Comparison of ENCODE assay signal across 8 cellular contexts in the genomic region with DNA sequence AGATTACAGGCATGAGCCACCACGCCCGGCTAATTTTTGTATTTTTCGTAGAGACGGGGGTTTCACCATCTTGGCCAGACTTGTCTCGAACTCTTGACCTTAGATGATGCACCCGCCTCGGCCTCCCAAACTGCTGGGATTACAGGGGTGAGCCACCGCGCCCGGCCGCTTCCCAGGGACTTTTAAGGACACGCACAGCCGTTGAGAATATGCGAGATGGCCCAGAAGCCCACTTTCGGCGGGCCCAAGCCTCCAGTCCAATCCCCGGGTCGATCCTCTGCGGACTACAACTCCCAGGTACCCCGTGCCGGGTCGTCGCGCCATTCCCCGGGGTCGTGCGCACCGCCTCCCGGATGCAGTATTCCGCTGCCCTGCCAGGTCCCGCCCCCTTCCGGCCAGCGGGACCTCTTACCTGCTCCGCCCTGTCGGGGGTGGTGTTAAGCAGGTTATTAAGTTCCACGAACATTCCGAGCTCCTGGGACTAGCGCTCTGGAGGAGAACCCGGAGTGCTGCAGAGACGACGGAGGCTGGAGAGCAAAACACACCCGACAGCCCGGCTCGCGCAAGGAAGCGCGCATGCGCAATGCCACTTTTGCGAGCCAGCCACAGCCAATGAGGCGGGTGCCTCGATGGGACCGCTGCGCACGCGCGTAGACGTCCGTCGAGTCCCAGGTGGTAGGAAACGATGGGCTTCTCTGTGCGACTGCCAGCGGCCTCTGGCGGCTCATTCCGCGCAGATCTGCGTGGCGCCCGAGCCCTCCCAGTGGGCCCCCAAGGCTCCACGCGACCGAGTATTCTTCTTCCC. TPM values are rescaled to one million over a fixed set of nuclear protein-coding genes. Genes with fewer than 3 reads are reported as not detected.
DNase-seq lines count a peak whose midpoint lies in the region; ATAC-seq and TF ChIP-seq lines count a peak whose summit lies in the region.

TSS of gene ELP6 (minus strand) at position 588 of the 805 bp plus-strand sequence. CDS start at position 466, 122 bp downstream.

- peak within 1 kb of the TSS; percentile 80 to 84 for H3K9ac ChIP-seq in mucosa of rectum (ENCODE audit: low read depth in 1 of 2, low read length in 2 of 2)

- peak within 1 kb of the TSS; percentile 68 for H3K4me3 ChIP-seq in PC-9
- peak within 1 kb of the TSS; percentile 89 for H3K4me3 ChIP-seq in epithelial cell of proximal tubule (ENCODE audit: low read depth, low read length)
- H3K4me3 ChIP-seq in mucosa of rectum (ENCODE audit: low read length in 2 of 2): peak within 1 kb of the TSS; percentile 89 to 96

- H3K79me2 ChIP-seq in PC-9 (ENCODE audit: low read depth): peaks cover 21% of the 10 kb centered on the region

- ATAC-seq in GM21717 (IDR thresholded peaks at IDR 0.05; ENCODE audit: unreplicated experiment): peak; percentile 83

- H3K4me1 ChIP-seq in PC-9 (replicated peaks; ENCODE audit: insufficient read depth) (peaks cover 5% of the 10 kb centered on the region; the same call in 1 of the 2 replicates), mucosa of rectum (ENCODE audit: control insufficient read depth in 2 of 2, insufficient read depth in 2 of 2, low read length in 2 of 2) (peaks cover 4 to 5% of the 10 kb centered on the region in 2 donors)

- POLR2A ChIA-PET in PC-9 (lab: Charles Lee; ENCODE audit: unreplicated experiment): no interaction called here

- in situ Hi-C loops in KBM-7 (cut with MboI; ENCODE audit: low pct_unique_long_range_greater_than_20kb, low sequenced_read_pairs): no loop called here

- peak within 1 kb of the TSS; percentile 55 for H3K27ac ChIP-seq in PC-9
- H3K27ac ChIP-seq in mucosa of rectum (ENCODE audit: low read depth in 2 of 2, low read length in 2 of 2): peak within 1 kb of the TSS; percentile 96 to 99

- H3K27me3 ChIP-seq in PC-9 (ENCODE audit: insufficient read depth, low read depth): no peaks in the 10 kb centered on the region
- H3K27me3 ChIP-seq in mucosa of rectum (ENCODE audit: control insufficient read depth in 2 of 2, insufficient read depth in 2 of 2, low read length in 2 of 2): no peaks in the 10 kb centered on the region

- intact Hi-C loops in PC-9 (cut with micrococcal nuclease; ENCODE audit: unreplicated experiment): loop anchor here (1.0 to 10.0 kb wide), 4 partner anchors 93 to 819 kb away; partner anchors contain the start of gene ALS2CL

- BruUV-seq in PC-9 (replicated peaks; lab: Mats Ljungman, UMichigan): TSS peak; percentile 85

- no peaks in the 10 kb centered on the region for H3K9me2 ChIP-seq in PC-9 (ENCODE audit: insufficient read depth)

- no peaks in the 10 kb centered on the region for H4K20me1 ChIP-seq in PC-9 (ENCODE audit: insufficient read depth)

- CTCF ChIA-PET in PC-9 (lab: Charles Lee): interaction anchor here (0.5 to 1.0 kb wide), 3 partner anchors 92 to 822 kb away, joined by 3 to 4 read pairs (median 3); no protein-coding TSS in a partner anchor

- no peaks in the 10 kb centered on the region for H3K9me3 ChIP-seq in PC-9 (ENCODE audit: insufficient read depth, low read depth)
- no peaks in the 10 kb centered on the region for H3K9me3 ChIP-seq in mucosa of rectum (ENCODE audit: control insufficient read depth in 2 of 2, low read length in 2 of 2)

- H3F3A ChIP-seq in PC-9 (ENCODE audit: insufficient read depth, low read depth): peaks cover 9% of the 10 kb centered on the region

- H3K4me2 ChIP-seq in PC-9: peak within 1 kb of the TSS; percentile 78

- peak within 1 kb of the TSS; percentile 93 for H2AFZ ChIP-seq in PC-9

- H3K36me3 ChIP-seq in PC-9 (ENCODE audit: low read depth) (no peaks in the 10 kb centered on the region; the same call in 1 of the 2 replicates), mucosa of rectum (ENCODE audit: control insufficient read depth in 2 of 2, insufficient read depth in 2 of 2, low read length in 2 of 2) (peaks cover 0 to 14% of the 10 kb centered on the region in 2 donors)

- TF ChIP-seq CTCF in PC-9 (conservative IDR thresholded peaks at IDR 0.05): peak; percentile 55
- TF ChIP-seq CTCF in epithelial cell of proximal tubule (conservative IDR thresholded peaks at IDR 0.05; ENCODE audit: low read depth, low read length): peak; percentile 53

- peak; percentile 81 for DNase-seq in DMS79 (lab: John Stamatoyannopoulos, UW)
- DNase-seq in KBM-7: peak; percentile 97
- DNase-seq in PC-9: peak; percentile 83 to 96
- peak; percentile 97 for DNase-seq in activated T-cell treated with anti-CD3 and anti-CD28 coated beads, Interleukin-2, amount 50 U/mL, for 1 hour
- DNase-seq in epithelial cell of proximal tubule (ENCODE audit: low read depth): no peak
- DNase-seq in stimulated activated CD8-positive, alpha-beta memory T cell treated with anti-CD3 and anti-CD28 coated beads, Interleukin-4, amount 100 ng/mL, for 48 hours: peak; percentile 97

RNA-seq across cellular contexts. Expression of gene ELP6, which starts in this region (rescaled TPM):
- total RNA-seq in PC-9 (2021): 38.8 and 39.6 TPM in 2 replicates
- 37.1 and 49.3 TPM in 2 replicates for total RNA-seq in epithelial cell of proximal tubule
